ENCODE assay signal across 8 cellular contexts in the genomic region with DNA sequence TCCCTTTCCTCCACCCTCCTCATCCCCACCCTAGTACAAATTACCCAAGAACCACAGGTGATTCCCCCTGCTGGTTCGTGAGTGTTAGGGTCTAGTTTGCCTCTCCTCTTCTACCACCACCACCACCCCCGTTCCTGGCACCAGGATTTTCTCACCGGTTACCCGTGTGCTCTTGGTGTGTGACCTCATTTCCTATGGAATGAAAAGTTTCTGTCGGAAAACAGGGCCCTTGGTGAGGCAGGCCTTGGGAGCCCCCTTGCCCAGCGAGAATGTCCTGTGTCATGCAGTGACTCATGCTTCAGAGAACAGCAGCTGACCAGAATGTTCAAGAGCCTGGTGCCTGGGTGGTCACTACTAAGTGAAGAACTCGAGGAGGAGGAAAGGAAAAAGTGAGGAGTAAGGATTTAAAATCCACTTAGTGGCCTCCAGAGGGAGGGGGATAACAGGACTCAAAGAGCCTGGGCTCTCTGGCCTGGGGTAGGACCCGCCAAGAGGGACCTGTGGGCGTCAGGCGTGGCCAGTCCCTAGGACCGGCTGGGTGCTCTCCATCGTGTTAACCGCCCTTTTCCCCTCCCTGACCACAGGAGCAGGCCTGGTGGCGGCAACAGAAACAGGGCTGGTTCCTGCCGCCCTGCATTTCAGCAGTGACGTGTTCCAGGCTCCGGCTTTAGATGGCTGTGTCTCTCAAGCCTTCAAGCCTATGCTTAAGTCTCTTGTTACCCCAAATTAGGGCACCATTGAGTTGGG. TPM values are rescaled to one million over a fixed set of nuclear protein-coding genes. Genes with fewer than 3 reads are reported as not detected.
DNase-seq lines count a peak whose midpoint lies in the region; ATAC-seq and TF ChIP-seq lines count a peak whose summit lies in the region.

No MANE protein-coding gene starts in this region.

- peak; percentile 2; the same call in 1 of the 2 replicates for TF ChIP-seq RAD21 in HCT116 (IDR thresholded peaks at IDR 0.05; ENCODE audit: low read depth)

- no peak overlapping the region for H3K23ac ChIP-seq in trophoblast cell (ENCODE audit: low read length)

- peaks cover 19% of the 10 kb centered on the region for H3K4me1 Mint-ChIP-seq in activated CD8-positive, alpha-beta T cell treated with anti-CD3 and anti-CD28 coated beads, Interleukin-2, amount 10 ng/mL, durations not matched to agents 7 days and 5 days (ENCODE audit: low read depth)

- intact Hi-C loops in HCT116 (cut with micrococcal nuclease) = loop anchor here (1.0 to 2.0 kb wide), 3 partner anchors 55 to 148 kb away; a partner anchor contains a TSS

- peak overlapping the region; percentile 18 for H3K18ac ChIP-seq in trophoblast cell (ENCODE audit: low read length)

- peak overlapping the region; percentile 94 for H2BK12ac ChIP-seq in trophoblast cell (ENCODE audit: low read length)

- H3K27ac Mint-ChIP-seq in activated CD8-positive, alpha-beta T cell treated with anti-CD3 and anti-CD28 coated beads, Interleukin-2, amount 10 ng/mL, durations not matched to agents 7 days and 5 days = no peak overlapping the region

- H2BK5ac ChIP-seq in trophoblast cell (ENCODE audit: low read depth, low read length, poor library complexity) = peak overlapping the region; percentile 94

- peak overlapping the region; percentile 80 for H3K4me2 ChIP-seq in HCT116 (ENCODE audit: low read length)
- H3K4me2 ChIP-seq in trophoblast cell (ENCODE audit: low read length) = peak overlapping the region; percentile 75

- no peaks in the 10 kb centered on the region for H3K27me3 ChIP-seq in HCT116 (ENCODE audit: insufficient read depth, low read length)
- H3K27me3 ChIP-seq in trophoblast cell (ENCODE audit: insufficient read depth, low read length) = no peaks in the 10 kb centered on the region
- no peaks in the 10 kb centered on the region for H3K27me3 ChIP-seq in WERI-Rb-1 (ENCODE audit: insufficient read depth, low read depth, severe bottlenecking)

- H4K20me1 ChIP-seq in HCT116 (ENCODE audit: insufficient read depth) = no peaks in the 10 kb centered on the region

- H3K36me3 Mint-ChIP-seq in activated CD8-positive, alpha-beta T cell treated with anti-CD3 and anti-CD28 coated beads, Interleukin-2, amount 10 ng/mL, durations not matched to agents 7 days and 5 days (ENCODE audit: low read depth) = no peaks in the 10 kb centered on the region

- peak overlapping the region; percentile 37 for H3K4me3 Mint-ChIP-seq in activated CD8-positive, alpha-beta T cell treated with anti-CD3 and anti-CD28 coated beads, Interleukin-2, amount 10 ng/mL, durations not matched to agents 7 days and 5 days

- H3K79me2 ChIP-seq in HCT116 (ENCODE audit: insufficient read depth, low read length) (peaks cover 15% of the 10 kb centered on the region; the same call in 1 of the 2 replicates), trophoblast cell (ENCODE audit: control insufficient read depth, insufficient read depth, low read length, poor library complexity) (peaks cover 6% of the 10 kb centered on the region)

- POLR2A ChIA-PET in HCT116 (lab: Charles Lee) = interaction anchor here (0.8 to 2.5 kb wide), 6 partner anchors 27 to 231 kb away, joined by 3 to 16 read pairs (median 4); a partner anchor contains a TSS
- POLR2A ChIA-PET in activated CD8-positive, alpha-beta T cell treated with anti-CD3 and anti-CD28 coated beads, Interleukin-2, amount 10 ng/mL, durations not matched to agents 7 days and 5 days (lab: Charles Lee) = no interaction called here

- H4K12ac ChIP-seq in trophoblast cell (ENCODE audit: low read depth, low read length) = peak overlapping the region; percentile 78

- no peaks in the 10 kb centered on the region for H3K9me3 Mint-ChIP-seq in activated CD8-positive, alpha-beta T cell treated with anti-CD3 and anti-CD28 coated beads, Interleukin-2, amount 10 ng/mL, durations not matched to agents 7 days and 5 days (ENCODE audit: insufficient read depth)

- H3K79me1 ChIP-seq in trophoblast cell (ENCODE audit: low read length) = peaks cover 29% of the 10 kb centered on the region

- TSS peak; percentile 92 for BruUV-seq in HCT116 (replicated peaks; lab: Mats Ljungman, UMichigan)

- H3K9me3 ChIP-seq in HCT116 (ENCODE audit: control insufficient read depth in 1 of 2, insufficient read depth in 1 of 2, low read depth in 1 of 2, low read length in 2 of 2) (no peaks in the 10 kb centered on the region), trophoblast cell (ENCODE audit: insufficient read depth, low read depth, low read length) (no peaks in the 10 kb centered on the region), WERI-Rb-1 (ENCODE audit: severe bottlenecking) (no peaks in the 10 kb centered on the region)

- TF ChIP-seq POLR2A in HCT116 (IDR thresholded peaks at IDR 0.05; ENCODE audit: borderline replicate concordance, extremely low read depth, insufficient read depth, insufficient read length) = no peak

- H2BK120ac ChIP-seq in trophoblast cell (ENCODE audit: insufficient read depth, low read length, poor library complexity) = peak overlapping the region; percentile 79

- peak overlapping the region; percentile 95 for H4K91ac ChIP-seq in trophoblast cell (ENCODE audit: low read depth, low read length)

- peak; percentile 75 for ATAC-seq in HCT116
- ATAC-seq in activated CD8-positive, alpha-beta T cell treated with anti-CD3 and anti-CD28 coated beads, Interleukin-2, amount 10 ng/mL, durations not matched to agents 7 days and 5 days = peak; percentile 22
- no peak for ATAC-seq in HG03439 (IDR thresholded peaks at IDR 0.05; ENCODE audit: unreplicated experiment)

- H2AK5ac ChIP-seq in trophoblast cell (ENCODE audit: low read length) = peak overlapping the region; percentile 52

- RAD21 ChIA-PET in HCT116 (lab: Charles Lee; ENCODE audit: low non-redundant PET in 1 of 2, low total read pairs in 2 of 2, uncharacterized antibody in 2 of 2, unreplicated experiment in 2 of 2) = interaction anchor here (0.9 to 2.0 kb wide), 9 partner anchors 8 to 176 kb away, joined by 3 to 12 read pairs (median 5); a partner anchor contains a TSS

- WGBS in trophoblast cell (ENCODE audit: extremely low coverage, insufficient coverage, insufficient read length) = no CpG with 5 or more reads among the region's 17 CpGs

- H3K4me1 ChIP-seq in HCT116 (ENCODE audit: control insufficient read depth in 1 of 2, insufficient read depth in 2 of 2, low read length in 2 of 2) (peaks cover 52 to 64% of the 10 kb centered on the region in 2 experiments), trophoblast cell (ENCODE audit: control insufficient read depth in 1 of 2, insufficient read depth in 2 of 2, low read length in 2 of 2) (peaks cover 20 to 31% of the 10 kb centered on the region in 2 experiments)

- peak overlapping the region; percentile 78 for H4K8ac ChIP-seq in trophoblast cell (ENCODE audit: low read depth, low read length)

- H3K9ac ChIP-seq in HCT116 (ENCODE audit: low read length) (peak overlapping the region; percentile 68), trophoblast cell (ENCODE audit: low read length) (peak overlapping the region; percentile 30)

- H2AFZ ChIP-seq in HCT116 (ENCODE audit: low read depth, low read length, poor library complexity, severe bottlenecking) = no peak overlapping the region
- H2AFZ ChIP-seq in trophoblast cell (ENCODE audit: insufficient read depth, low read length, poor library complexity) = no peak overlapping the region

- no peaks in the 10 kb centered on the region for H3K9me2 ChIP-seq in HCT116 (ENCODE audit: insufficient read depth)

- peak overlapping the region; percentile 82 for H3K4ac ChIP-seq in trophoblast cell (ENCODE audit: low read depth, low read length)

- H3K14ac ChIP-seq in trophoblast cell (ENCODE audit: low read length) = peak overlapping the region; percentile 45

- H3K36me3 ChIP-seq in HCT116 (ENCODE audit: control insufficient read depth in 1 of 2, insufficient read depth in 2 of 2, low read length in 2 of 2) (no peaks in the 10 kb centered on the region), trophoblast cell (ENCODE audit: control insufficient read depth in 1 of 2, insufficient read depth in 2 of 2, low read length in 2 of 2) (peaks cover 0 to 2% of the 10 kb centered on the region in 2 experiments), WERI-Rb-1 (peaks cover 6% of the 10 kb centered on the region; the same call in 1 of the 2 replicates)

- H3K27ac ChIP-seq in HCT116 (ENCODE audit: low read depth, low read length) (peak overlapping the region; percentile 97), trophoblast cell (ENCODE audit: low read depth, low read length) (peak overlapping the region; percentile 99), WERI-Rb-1 (no peak overlapping the region)

- peaks cover 45% of the 10 kb centered on the region for H3K27me3 Mint-ChIP-seq in activated CD8-positive, alpha-beta T cell treated with anti-CD3 and anti-CD28 coated beads, Interleukin-2, amount 10 ng/mL, durations not matched to agents 7 days and 5 days (ENCODE audit: low read depth)

- CTCF ChIA-PET in HCT116 (lab: Charles Lee) = interaction anchor here (1.3 to 2.0 kb wide), 3 partner anchors 9 to 175 kb away, joined by 4 to 26 read pairs (median 7); no protein-coding TSS in a partner anchor
- CTCF ChIA-PET in activated CD8-positive, alpha-beta T cell treated with anti-CD3 and anti-CD28 coated beads, Interleukin-2, amount 10 ng/mL, durations not matched to agents 7 days and 5 days (lab: Charles Lee) = interaction anchor here (0.6 to 1.8 kb wide), 5 partner anchors 9 to 432 kb away, joined by 3 to 8 read pairs (median 5); no protein-coding TSS in a partner anchor

- H3K4me3 ChIP-seq in HCT116 (replicated peaks in 1 of 2; ENCODE audit: low read depth in 1 of 2, low read length in 2 of 2) (peak overlapping the region; percentile 45 to 57), trophoblast cell (ENCODE audit: low read depth, low read length) (no peak overlapping the region), WERI-Rb-1 (ENCODE audit: low read depth, low read length) (no peak overlapping the region)

- peak; percentile 97 for DNase-seq in HCT116 (ENCODE audit: low read depth, low spot score)
- no peak for DNase-seq in activated CD8-positive, alpha-beta T cell treated with anti-CD3 and anti-CD28 coated beads, Interleukin-2, amount 10 ng/mL, durations not matched to agents 7 days and 5 days
- DNase-seq in glomerular visceral epithelial cell (ENCODE audit: extremely low spot score) = peak; percentile 98
- DNase-seq in trophoblast cell = peak; percentile 38 to 55
- DNase-seq in NCI-H2196 (lab: John Stamatoyannopoulos, UW; ENCODE audit: unreplicated experiment) = no peak
- no peak for DNase-seq in CD1c-positive myeloid dendritic cell (ENCODE audit: extremely low spot score)
- no peak for DNase-seq in WERI-Rb-1

- peak in 2 of 3 experiments; percentile 1 to 25; a peak in 1 of 6 replicates for TF ChIP-seq CTCF in HCT116 (IDR thresholded peaks at IDR 0.05 in 2 of 3, conservative IDR thresholded peaks at IDR 0.05 in 1 of 3; ENCODE audit: borderline replicate concordance in 1 of 3, insufficient read depth in 1 of 3, low read depth in 2 of 3, low read length in 2 of 3)
- no peak for TF ChIP-seq CTCF in WERI-Rb-1 (IDR thresholded peaks at IDR 0.05; ENCODE audit: low read depth, low read length)

RNA-seq across cellular contexts. Expression of a gene that starts 30.2 kb away (rescaled TPM):
- total RNA-seq in HCT116 (2021; ENCODE audit: unreplicated experiment) = not detected
- not detected in 2 replicates for polyA plus RNA-seq in HCT116 (2012)
- total RNA-seq in activated CD8-positive, alpha-beta T cell treated with anti-CD3 and anti-CD28 coated beads, Interleukin-2, amount 10 ng/mL, durations not matched to agents 7 days and 5 days = not detected
- not detected in 2 replicates for polyA plus RNA-seq in trophoblast cell (2013)

RNA-seq across cellular contexts. Expression of a gene that starts 41.4 kb away (rescaled TPM):
- total RNA-seq in HCT116 (2021; ENCODE audit: unreplicated experiment) = 31.9 TPM
- 15.5 and 17.5 TPM in 2 replicates for polyA plus RNA-seq in HCT116 (2012)
- under 1 TPM in 1 of 2 experiments, not detected in 1; 0.16 TPM for total RNA-seq in activated CD8-positive, alpha-beta T cell treated with anti-CD3 and anti-CD28 coated beads, Interleukin-2, amount 10 ng/mL, durations not matched to agents 7 days and 5 days
- 23.3 and 23.7 TPM in 2 replicates for polyA plus RNA-seq in trophoblast cell (2013)

Comparison
In these comparisons a context has a peak if more than half of its experiments do, and no peak if none do; other contexts are left out.
1. DNase-seq: peak in HCT116 (single experiment), glomerular visceral epithelial cell (single experiment) and trophoblast cell (2 of 2); none in activated CD8-positive, alpha-beta T cell treated with anti-CD3 and anti-CD28 coated beads, Interleukin-2, amount 10 ng/mL, durations not matched to agents 7 days and 5 days (single experiment), NCI-H2196 (single experiment), CD1c-positive myeloid dendritic cell (single experiment) and WERI-Rb-1 (single experiment).
2. H3K4me3 ChIP-seq: peak in HCT116 (2 of 2); none in trophoblast cell (single experiment) and WERI-Rb-1 (single experiment).
3. RNA of a gene that starts 41.4 kb away (total RNA-seq): 31.9 TPM in HCT116 (single experiment); 0.16 TPM in activated CD8-positive, alpha-beta T cell treated with anti-CD3 and anti-CD28 coated beads, Interleukin-2, amount 10 ng/mL, durations not matched to agents 7 days and 5 days; every median in the first group is over 10 times any median in the second.